ENCODE assay signal across 17 cellular contexts in genomic region chr12:101923049-101923718, GRCh38. TPM values are rescaled to one million over a fixed set of nuclear protein-coding genes. Genes with fewer than 3 reads are reported as not detected.
DNase-seq lines count a peak whose midpoint lies in the region; ATAC-seq, FAIRE-seq and TF ChIP-seq lines count a peak whose summit lies in the region.
"Had no signal": no experiment of that assay in that cellular context is flagged by ENCODE, and none has a peak within 500 bp of the region (broad histone marks: within the 10 kb centered on the region; RNA-seq: fewer than 3 reads in every experiment).

No MANE protein-coding gene starts in this region.

- peak; percentile 41 for ATAC-seq in GM19043 (IDR thresholded peaks at IDR 0.05; ENCODE audit: low read depth, unreplicated experiment)
- ATAC-seq in activated B cell treated with CpG ODN at 0.5 μM for 24 hours (ENCODE audit: low read depth), result peak; percentile 69
- peak; percentile 88 to 92 for ATAC-seq in stimulated activated naive B cell treated with anti-CD40 and anti-IgM and Interleukin-4, amounts not matched to agents 10 μg/mL and 1 μg/mL and 100 μg/mL, for 72 hours (replicated peaks)
- ATAC-seq: GM23338 had no signal

- H3K27ac Mint-ChIP-seq in activated B cell treated with CpG ODN at 0.5 μM for 24 hours, result no peak overlapping the region
- no peak overlapping the region for H3K27ac Mint-ChIP-seq in stimulated activated naive B cell treated with anti-CD40 and anti-IgM and Interleukin-4, amounts not matched to agents 10 μg/mL and 1 μg/mL and 100 μg/mL, for 72 hours
- H3K27ac Mint-ChIP-seq: GM23338 had no signal

- H3K27me3 Mint-ChIP-seq in activated B cell treated with CpG ODN at 0.5 μM for 24 hours, result no peaks in the 10 kb centered on the region
- no peaks in the 10 kb centered on the region for H3K27me3 Mint-ChIP-seq in stimulated activated naive B cell treated with anti-CD40 and anti-IgM and Interleukin-4, amounts not matched to agents 10 μg/mL and 1 μg/mL and 100 μg/mL, for 72 hours

- FAIRE-seq in GM12891 (lab: Jason Lieb, UNC), result no peak

- no peak overlapping the region for H3K4me3 Mint-ChIP-seq in activated B cell treated with CpG ODN at 0.5 μM for 24 hours
- H3K4me3 Mint-ChIP-seq in stimulated activated naive B cell treated with anti-CD40 and anti-IgM and Interleukin-4, amounts not matched to agents 10 μg/mL and 1 μg/mL and 100 μg/mL, for 72 hours, result no peak overlapping the region
- H3K4me3 Mint-ChIP-seq: GM23338 had no signal

- H3K36me3 Mint-ChIP-seq in activated B cell treated with CpG ODN at 0.5 μM for 24 hours (ENCODE audit: low read depth), result peaks cover 5% of the 10 kb centered on the region
- H3K36me3 Mint-ChIP-seq in stimulated activated naive B cell treated with anti-CD40 and anti-IgM and Interleukin-4, amounts not matched to agents 10 μg/mL and 1 μg/mL and 100 μg/mL, for 72 hours, result peaks cover 12 to 18% of the 10 kb centered on the region in 2 donors

- CTCF ChIA-PET in activated B cell treated with CpG ODN at 0.5 μM for 24 hours (lab: Charles Lee), result interaction anchor here (0.7 to 1.4 kb wide), 2 partner anchors 17 to 18 kb away, joined by 3 read pairs; no protein-coding TSS in a partner anchor

- POLR2A ChIA-PET in activated B cell treated with CpG ODN at 0.5 μM for 24 hours (lab: Charles Lee), result interaction anchor here (0.6 to 1.9 kb wide), 3 partner anchors 9 to 78 kb away, joined by 4 to 14 read pairs (median 5); no protein-coding TSS in a partner anchor

- peaks cover 24% of the 10 kb centered on the region for H3K4me1 Mint-ChIP-seq in activated B cell treated with CpG ODN at 0.5 μM for 24 hours
- H3K4me1 Mint-ChIP-seq in stimulated activated naive B cell treated with anti-CD40 and anti-IgM and Interleukin-4, amounts not matched to agents 10 μg/mL and 1 μg/mL and 100 μg/mL, for 72 hours, result peaks cover 25 to 67% of the 10 kb centered on the region in 2 donors
- H3K4me1 Mint-ChIP-seq: GM23338 had no signal

- TF ChIP-seq CTCF in activated B cell treated with CpG ODN at 0.5 μM for 24 hours (IDR thresholded peaks at IDR 0.05) (no peak), GM20000 (IDR thresholded peaks at IDR 0.05; ENCODE audit: extremely low read depth, missing control alignments) (no peak)

- 0 out of 2 replicates have a peak, but pooled peaks have one; percentile 41 for TF ChIP-seq POLR2A in GM12891 (IDR thresholded peaks at IDR 0.05; ENCODE audit: low read depth, low read length)
- no peak for TF ChIP-seq POLR2A in erythroblast (IDR thresholded peaks at IDR 0.05; ENCODE audit: low read length)

- DNase-seq in GM12891 (ENCODE audit: insufficient read length, low spot score) (no peak), activated B cell treated with CpG ODN at 0.5 μM for 24 hours (no peak), erythroblast (lab: John Stamatoyannopoulos, UW) (no peak), germinal center (ENCODE audit: low spot score) (no peak), GM20000 (ENCODE audit: low spot score) (no peak)
- DNase-seq in stimulated activated naive B cell treated with anti-CD40 and anti-IgM and Interleukin-4, amounts not matched to agents 10 μg/mL and 1 μg/mL and 100 μg/mL, for 72 hours, result peak; percentile 33
- DNase-seq: DMS79 treated with DMSO at 0.1 percent for 48 hours, Karpas-422, MG63, NCI-H1048, NCI-H1436, NCI-H1930, NCI-H226, NCI-H524 treated with DMSO at 0.1 percent for 48 hours, SJCRH30 had no signal

- no peaks in the 10 kb centered on the region for H3K9me3 Mint-ChIP-seq in activated B cell treated with CpG ODN at 0.5 μM for 24 hours
- peaks cover 5% of the 10 kb centered on the region in 2 donors for H3K9me3 Mint-ChIP-seq in stimulated activated naive B cell treated with anti-CD40 and anti-IgM and Interleukin-4, amounts not matched to agents 10 μg/mL and 1 μg/mL and 100 μg/mL, for 72 hours

- intact Hi-C loops in activated B cell treated with CpG ODN at 0.5 μM for 24 hours (cut with micrococcal nuclease), result loop anchor here (1.0 kb wide), 1 partner anchor 9 kb away; no protein-coding TSS in a partner anchor

TF ChIP-seq in GM12891, 5 proteins besides CTCF, POLR2A, EP300 and RAD21:
- TF ChIP-seq SPI1 (IDR thresholded peaks at IDR 0.05; ENCODE audit: low read depth, low read length) (no peak), TAF1 (IDR thresholded peaks at IDR 0.05; ENCODE audit: low read depth, low read length) (no peak), POU2F2 (IDR thresholded peaks at IDR 0.05; ENCODE audit: low read depth, low read length) (no peak), POLR2AphosphoS5 (IDR thresholded peaks at IDR 0.05; ENCODE audit: low read depth, low read length) (no peak), PAX5 (IDR thresholded peaks at IDR 0.05; ENCODE audit: insufficient read depth, low read length, severe bottlenecking) (no peak)

RNA-seq across cellular contexts. Expression of gene DRAM1, which starts 45.8 kb away (rescaled TPM):
- polyA plus RNA-seq in GM12891 (2012; ENCODE audit: low read depth, missing spikeins), result 37.6 TPM
- 9.6 and 11.5 TPM in 2 replicates for total RNA-seq in activated B cell treated with CpG ODN at 0.5 μM for 24 hours
